Comparison of ENCODE assay signal across 8 cellular contexts in the genomic region with DNA sequence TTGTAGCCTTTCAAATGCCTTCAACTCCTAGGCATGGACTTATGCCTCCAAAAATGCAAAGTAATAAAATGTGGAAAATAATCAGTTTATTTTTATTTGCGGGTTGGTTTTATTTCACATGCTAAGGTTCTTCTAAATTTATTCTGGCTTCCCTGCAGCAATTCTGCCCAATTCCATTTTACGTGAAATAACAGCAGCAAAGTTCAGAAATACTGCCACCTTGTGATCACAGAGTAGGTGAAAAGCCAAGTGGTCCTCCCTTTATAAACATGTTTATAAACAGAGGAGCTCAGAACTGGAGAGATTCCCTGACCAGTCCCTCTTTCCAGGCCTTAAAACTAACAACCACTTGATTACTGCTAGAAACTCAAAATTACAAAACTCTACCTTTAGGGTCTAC. TPM values are rescaled to one million over a fixed set of nuclear protein-coding genes. Genes with fewer than 3 reads are reported as not detected.
DNase-seq lines count a peak whose midpoint lies in the region; ATAC-seq, FAIRE-seq and TF ChIP-seq lines count a peak whose summit lies in the region.
"Had no signal": no experiment of that assay in that cellular context is flagged by ENCODE, and none has a peak within 500 bp of the region (broad histone marks: within the 10 kb centered on the region; RNA-seq: fewer than 3 reads in every experiment).

No MANE protein-coding gene starts in this region.

- peaks cover 4% of the 10 kb centered on the region for H3K4me1 Mint-ChIP-seq in astrocyte (ENCODE audit: low read depth, unreplicated experiment)
- no peaks in the 10 kb centered on the region for H3K4me1 Mint-ChIP-seq in activated T-cell treated with anti-CD3 and anti-CD28 coated beads, Interleukin-2, amount 50 U/mL, for 72 hours (ENCODE audit: low read depth)

- no peaks in the 10 kb centered on the region for H4K20me1 ChIP-seq in IMR-90 (ENCODE audit: insufficient read depth, low read length)
- no peaks in the 10 kb centered on the region for H4K20me1 ChIP-seq in astrocyte (ENCODE audit: insufficient read depth, low read length)

- peaks cover 2% of the 10 kb centered on the region for H3K27me3 Mint-ChIP-seq in astrocyte (ENCODE audit: low read depth, unreplicated experiment)
- peaks cover 59% of the 10 kb centered on the region for H3K27me3 Mint-ChIP-seq in activated T-cell treated with anti-CD3 and anti-CD28 coated beads, Interleukin-2, amount 50 U/mL, for 72 hours (ENCODE audit: low read depth)

- no peaks in the 10 kb centered on the region for H3K9me1 ChIP-seq in IMR-90 (ENCODE audit: insufficient read depth, low read length)

- DNase-seq in IMR-90 (peak; percentile 13), astrocyte (ENCODE audit: low read depth) (no peak), lung microvascular endothelial cell (ENCODE audit: low read depth in 2 of 2) (peak; percentile 24 to 68), frontal cortex (ENCODE audit: low spot score in 2 of 2) (no peak), posterior vena cava (ENCODE audit: low spot score) (no peak)
- no peak for DNase-seq in activated T-cell treated with anti-CD3 and anti-CD28 coated beads, Interleukin-2, amount 50 U/mL, for 72 hours

- intact Hi-C loops in IMR-90 (cut with micrococcal nuclease), result loop anchor here (1.0 to 10.0 kb wide), 4 partner anchors 34 to 721 kb away; partner anchors contain the start of gene SFRP2
- intact Hi-C loops in posterior vena cava (cut with DNase I), result loop anchor here in 1 of 2 donors (2.0 kb wide), 1 partner anchor 107 kb away; no protein-coding TSS in a partner anchor

- H3K27me3 ChIP-seq in IMR-90 (ENCODE audit: control insufficient read depth, insufficient read depth, low read length) (no peaks in the 10 kb centered on the region; the same call in 1 of the 2 replicates), astrocyte (ENCODE audit: insufficient read depth, low read length) (peaks cover 2% of the 10 kb centered on the region)

- no peak for FAIRE-seq in astrocyte (lab: Jason Lieb, UNC)
- FAIRE-seq in frontal cortex (lab: Jason Lieb, UNC), result no peak

- H3K23ac ChIP-seq in IMR-90 (ENCODE audit: low read depth, low read length), result no peak overlapping the region

- WGBS in IMR-90 (ENCODE audit: extremely low coverage in 2 of 2, insufficient read length in 1 of 2), 2 experiments, result no CpG with 5 or more reads among the region's 2 CpGs

- no peak overlapping the region for H4K91ac ChIP-seq in IMR-90 (ENCODE audit: insufficient read depth, low read depth, low read length)

- H3K36me3 Mint-ChIP-seq in astrocyte (ENCODE audit: low read depth, unreplicated experiment), result no peaks in the 10 kb centered on the region
- no peaks in the 10 kb centered on the region for H3K36me3 Mint-ChIP-seq in activated T-cell treated with anti-CD3 and anti-CD28 coated beads, Interleukin-2, amount 50 U/mL, for 72 hours (ENCODE audit: insufficient read depth in 2 of 2)

- POLR2A ChIA-PET in IMR-90 (lab: Charles Lee; ENCODE audit: unreplicated experiment), result no interaction called here

- no peak overlapping the region for H2BK15ac ChIP-seq in IMR-90 (ENCODE audit: low read depth, low read length)

- no peak overlapping the region for H2BK120ac ChIP-seq in IMR-90 (ENCODE audit: low read depth, low read length)

- BruUV-seq in IMR-90 (replicated peaks; lab: Mats Ljungman, UMichigan), result no TSS peak

- no peaks in the 10 kb centered on the region for H3K79me2 ChIP-seq in astrocyte (ENCODE audit: insufficient read depth, low read length)
- H3K79me2 ChIP-seq: parathyroid adenoma had no signal

- CTCF ChIA-PET in IMR-90 (lab: Yijun Ruan, JAX), result interaction anchor here (0.7 to 1.3 kb wide), 4 partner anchors 9 to 43 kb away, joined by 4 to 5 read pairs (median 4); partner anchors contain the start of gene PLRG1

- H2AFZ ChIP-seq in IMR-90 (replicated peaks; ENCODE audit: low read length, poor library complexity) (no peak overlapping the region), astrocyte (ENCODE audit: low read depth, low read length) (no peak overlapping the region)
- H2AFZ ChIP-seq: parathyroid adenoma had no signal

- no peak overlapping the region for H3K9ac ChIP-seq in IMR-90 (ENCODE audit: low read depth, low read length)
- H3K9ac ChIP-seq in astrocyte (ENCODE audit: low read length), result no peak overlapping the region
- H3K9ac ChIP-seq: parathyroid adenoma had no signal

- H3K4ac ChIP-seq in IMR-90 (ENCODE audit: low read depth, low read length), result no peak overlapping the region

- no peaks in the 10 kb centered on the region for H3K9me3 Mint-ChIP-seq in astrocyte (ENCODE audit: unreplicated experiment)
- H3K9me3 Mint-ChIP-seq in activated T-cell treated with anti-CD3 and anti-CD28 coated beads, Interleukin-2, amount 50 U/mL, for 72 hours, result no peaks in the 10 kb centered on the region

- H2AK5ac ChIP-seq in IMR-90 (ENCODE audit: low read depth, low read length), result no peak overlapping the region

- H3K36me3 ChIP-seq in IMR-90 (ENCODE audit: control insufficient read depth, insufficient read depth, low read length) (no peaks in the 10 kb centered on the region), astrocyte (ENCODE audit: insufficient read depth, low read length) (no peaks in the 10 kb centered on the region)

- no peak overlapping the region for H3K18ac ChIP-seq in IMR-90 (ENCODE audit: low read depth, low read length)

- no peak overlapping the region for H2BK20ac ChIP-seq in IMR-90 (ENCODE audit: low read depth, low read length)

- no peak for TF ChIP-seq POLR2A in IMR-90 (IDR thresholded peaks at IDR 0.05; ENCODE audit: low read depth, low read length)

- no peaks in the 10 kb centered on the region for H3K79me1 ChIP-seq in IMR-90 (ENCODE audit: low read depth in 1 of 2, low read length in 2 of 2)

- H3K27ac ChIP-seq in IMR-90 (ENCODE audit: insufficient read depth, low read length) (no peak overlapping the region), astrocyte (ENCODE audit: low read depth, low read length) (no peak overlapping the region)
- H3K27ac ChIP-seq: parathyroid adenoma had no signal

- in situ Hi-C loops in IMR-90 (cut with MboI; ENCODE audit: low sequenced_read_pairs), result no loop called here

- H3K14ac ChIP-seq in IMR-90 (replicated peaks; ENCODE audit: low read depth, low read length), result no peak overlapping the region

- no peak overlapping the region for H2AK9ac ChIP-seq in IMR-90 (replicated peaks; ENCODE audit: low read depth, low read length, poor library complexity)

- TF ChIP-seq CTCF in IMR-90 (conservative IDR thresholded peaks at IDR 0.05; ENCODE audit: low read depth, low read length), result peak; percentile 35; the same call in 1 of the 2 replicates
- peak; percentile 45 for TF ChIP-seq CTCF in astrocyte (IDR thresholded peaks at IDR 0.05; ENCODE audit: insufficient read depth, low read depth, low read length)

- no peak overlapping the region for H3K4me3 Mint-ChIP-seq in astrocyte (ENCODE audit: unreplicated experiment)
- no peak overlapping the region for H3K4me3 Mint-ChIP-seq in activated T-cell treated with anti-CD3 and anti-CD28 coated beads, Interleukin-2, amount 50 U/mL, for 72 hours

- no peak overlapping the region for H4K8ac ChIP-seq in IMR-90 (ENCODE audit: low read depth in 2 of 2, low read length in 2 of 2)

- dilution Hi-C loops in IMR-90 (cut with HindIII; ENCODE audit: low sequenced_read_pairs, unreplicated experiment), result no loop called here

- H4K5ac ChIP-seq in IMR-90 (ENCODE audit: low read depth, low read length), result no peak overlapping the region

- H3K9me3 ChIP-seq in IMR-90 (ENCODE audit: control insufficient read depth, insufficient read depth, low read length) (no peaks in the 10 kb centered on the region), astrocyte (ENCODE audit: insufficient read depth, low read depth, low read length) (no peaks in the 10 kb centered on the region)

- H2BK5ac ChIP-seq in IMR-90 (ENCODE audit: low read depth, low read length, poor library complexity, severe bottlenecking), result no peak overlapping the region

- peak; percentile 31; the same call in 1 of the 2 replicates for TF ChIP-seq RAD21 in IMR-90 (IDR thresholded peaks at IDR 0.05; ENCODE audit: low read length)

- H3K4me3 ChIP-seq in IMR-90 (ENCODE audit: insufficient read depth, low read depth, low read length), result no peak overlapping the region
- no peak overlapping the region for H3K4me3 ChIP-seq in astrocyte (ENCODE audit: insufficient read depth, low read depth, low read length)

- no peaks in the 10 kb centered on the region for H3K4me1 ChIP-seq in IMR-90 (ENCODE audit: control insufficient read depth, insufficient read depth, low read length)
- no peaks in the 10 kb centered on the region for H3K4me1 ChIP-seq in astrocyte (ENCODE audit: insufficient read depth, low read length)
- H3K4me1 ChIP-seq: parathyroid adenoma had no signal

- H3K4me2 ChIP-seq in IMR-90 (ENCODE audit: low read depth, low read length) (no peak overlapping the region), astrocyte (ENCODE audit: low read length) (no peak overlapping the region)

- ATAC-seq in GM18498 (IDR thresholded peaks at IDR 0.05; ENCODE audit: unreplicated experiment) (peak; percentile 58), IMR-90 (ENCODE audit: low read depth) (0 out of 2 replicates have a peak, but pooled peaks have one; percentile 42)
- ATAC-seq in activated T-cell treated with anti-CD3 and anti-CD28 coated beads, Interleukin-2, amount 50 U/mL, for 72 hours (replicated peaks in 1 of 2), result no peak

- H3K27ac Mint-ChIP-seq in astrocyte (ENCODE audit: unreplicated experiment), result no peak overlapping the region
- H3K27ac Mint-ChIP-seq in activated T-cell treated with anti-CD3 and anti-CD28 coated beads, Interleukin-2, amount 50 U/mL, for 72 hours, result no peak overlapping the region

- H3K56ac ChIP-seq in IMR-90 (ENCODE audit: extremely low read depth, insufficient read depth, low read length), result no peak overlapping the region

RNA-seq across cellular contexts. Expression of gene DCHS2, which starts 14.7 kb away (rescaled TPM):
- total RNA-seq in IMR-90 (2012; rRNA removed) (not detected in 2 replicates), astrocyte (0.25 and 0.36 TPM in 2 replicates), lung microvascular endothelial cell (0.40 and 1.7 TPM in 2 replicates), frontal cortex (11.0 TPM), posterior vena cava (under 1 TPM; 0.28 to 0.71 TPM)
- polyA plus RNA-seq in IMR-90 (2012; rRNA removed), result not detected in 2 replicates
- not detected in 2 replicates for polyA plus RNA-seq in IMR-90 (2012; cell fraction: cytosol; rRNA removed)
- not detected in 2 replicates for polyA plus RNA-seq in IMR-90 (2012; cell fraction: nucleus; rRNA removed; ENCODE audit: low replicate concordance)
- total RNA-seq in activated T-cell treated with anti-CD3 and anti-CD28 coated beads, Interleukin-2, amount 50 U/mL, for 72 hours, result not detected

RNA-seq across cellular contexts. Expression of gene PLRG1, which starts 43.9 kb away (rescaled TPM):
- 107 and 200 TPM in 2 replicates for total RNA-seq in IMR-90 (2012; rRNA removed)
- 70.0 and 76.1 TPM in 2 replicates for polyA plus RNA-seq in IMR-90 (2012; rRNA removed)
- polyA plus RNA-seq in IMR-90 (2012; cell fraction: cytosol; rRNA removed), result 22.9 and 24.5 TPM in 2 replicates
- polyA plus RNA-seq in IMR-90 (2012; cell fraction: nucleus; rRNA removed; ENCODE audit: low replicate concordance), result 15.6 and 85.8 TPM in 2 replicates
- total RNA-seq in astrocyte, result 77.4 and 81.3 TPM in 2 replicates
- total RNA-seq in lung microvascular endothelial cell, result 40.8 and 46.6 TPM in 2 replicates
- 77.0 TPM for total RNA-seq in frontal cortex
- 100 to 1,000 TPM; 169 to 181 TPM for total RNA-seq in activated T-cell treated with anti-CD3 and anti-CD28 coated beads, Interleukin-2, amount 50 U/mL, for 72 hours
- total RNA-seq in posterior vena cava, result 10 to 100 TPM; 66.8 to 69.5 TPM

RNA-seq across cellular contexts. Expression of gene FGB, which starts 56.6 kb away (rescaled TPM):
- total RNA-seq in IMR-90 (2012; rRNA removed), result not detected in 2 replicates
- polyA plus RNA-seq in IMR-90 (2012; rRNA removed), result not detected in 2 replicates
- not detected in 2 replicates for polyA plus RNA-seq in IMR-90 (2012; cell fraction: cytosol; rRNA removed)
- polyA plus RNA-seq in IMR-90 (2012; cell fraction: nucleus; rRNA removed; ENCODE audit: low replicate concordance), result not detected in 2 replicates
- total RNA-seq in astrocyte, result 2.8 and 3.0 TPM in 2 replicates
- total RNA-seq in lung microvascular endothelial cell, result not detected in 2 replicates
- total RNA-seq in frontal cortex, result not detected
- not detected for total RNA-seq in activated T-cell treated with anti-CD3 and anti-CD28 coated beads, Interleukin-2, amount 50 U/mL, for 72 hours
- total RNA-seq in posterior vena cava, result 1 to 10 TPM in 1 of 2 donors, not detected in 1; 1.5 TPM

Comparison
In these comparisons a context has a peak if more than half of its experiments do, and no peak if none do; other contexts are left out.
1. ATAC-seq: peak in GM18498 (single experiment) and IMR-90 (single experiment); none in activated T-cell treated with anti-CD3 and anti-CD28 coated beads, Interleukin-2, amount 50 U/mL, for 72 hours (0 of 2).
2. DNase-seq: peak in IMR-90 (single experiment) and lung microvascular endothelial cell (2 of 2); none in astrocyte (single experiment), frontal cortex (0 of 2), activated T-cell treated with anti-CD3 and anti-CD28 coated beads, Interleukin-2, amount 50 U/mL, for 72 hours (0 of 2) and posterior vena cava (single experiment).